In genomic region chr19:40673377-40673776, GRCh38 we compare ENCODE assay signal across 1 cellular context.
A peak's percentile ranks its signal among the peaks of the same experiment; 100 is the strongest.
TF ChIP-seq lines count a peak whose summit lies in the region.

No MANE protein-coding gene starts in this region.

TF ChIP-seq in K562, 482 proteins besides CTCF, POLR2A, EP300 and RAD21:
- TF ChIP-seq POLR2G (IDR thresholded peaks at IDR 0.05; ENCODE audit: low read depth, low read length) (0 out of 2 replicates have a peak, but pooled peaks have one; percentile 32), RBFOX2 (IDR thresholded peaks at IDR 0.05; ENCODE audit: low read depth, low read length) (0 out of 2 replicates have a peak, but pooled peaks have one; percentile 21), ZNF707 (CRISPR knock-in tag; conservative IDR thresholded peaks at IDR 0.05) (no peak)
TF ChIP-seq in K562: peak in this region for 2.
